Comparison of ENCODE assay signal across 9 cellular contexts in the genomic region with DNA sequence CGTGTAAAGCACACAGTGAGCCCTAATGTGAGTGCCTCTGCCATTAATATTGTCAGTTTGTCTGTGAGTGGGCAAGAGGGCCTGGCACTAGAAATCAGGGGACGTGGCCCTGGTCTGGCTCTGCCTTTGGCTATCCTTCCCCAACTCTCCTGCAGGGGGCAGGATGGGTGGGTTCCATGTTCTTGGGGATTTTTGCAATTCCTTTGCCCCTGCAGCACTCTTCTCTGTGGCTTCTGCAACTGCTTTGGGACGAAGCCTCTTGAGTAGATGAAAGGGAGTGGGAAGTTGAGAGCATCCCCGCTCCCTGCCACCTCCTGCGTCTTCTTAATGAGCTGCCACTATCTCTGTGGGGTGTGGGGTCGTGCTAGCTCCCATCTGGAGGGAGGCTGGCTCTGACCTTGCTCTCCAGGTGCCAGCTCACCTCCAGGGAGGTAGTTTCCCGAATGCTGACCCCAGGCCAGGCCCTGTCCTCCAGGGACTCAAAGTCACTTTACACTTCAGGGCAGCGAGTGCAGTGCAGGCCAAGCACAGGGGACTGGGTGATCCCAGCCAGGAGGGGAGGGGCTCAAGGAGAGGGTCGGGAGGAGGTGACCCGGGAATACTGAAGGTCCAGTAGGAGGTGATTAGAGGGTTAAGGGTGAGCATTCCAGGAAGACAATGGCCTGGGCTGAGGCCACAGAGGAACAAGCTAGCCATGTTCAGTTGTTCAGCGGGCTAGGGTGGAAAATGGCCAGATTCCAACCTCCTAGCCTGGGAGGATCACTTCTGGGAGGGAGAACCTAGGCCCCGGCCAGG.
DNase-seq lines count a peak whose midpoint lies in the region; ATAC-seq, FAIRE-seq and TF ChIP-seq lines count a peak whose summit lies in the region.
"Had no signal": no experiment of that assay in that cellular context is flagged by ENCODE, and none has a peak within 500 bp of the region (broad histone marks: within the 10 kb centered on the region; RNA-seq: fewer than 3 reads in every experiment).

No MANE protein-coding gene starts in this region.

- no peaks in the 10 kb centered on the region for H3K27me3 ChIP-seq in kidney epithelial cell (ENCODE audit: control insufficient read depth, insufficient read depth, low read length)

- in situ Hi-C loops in GM13976 (cut with MboI; ENCODE audit: low sequenced_read_pairs, unreplicated experiment): loop anchor here (10.0 to 25.0 kb wide), 2 partner anchors 120 to 707 kb away; a partner anchor contains a TSS

- ATAC-seq in activated CD8-positive, alpha-beta T cell treated with anti-CD3 and anti-CD28 coated beads for 36 hours: no peak
- ATAC-seq in HG02870 (IDR thresholded peaks at IDR 0.05; ENCODE audit: unreplicated experiment): no peak

- H3K9me3 ChIP-seq in kidney (ENCODE audit: control insufficient read depth in 1 of 2, low read length in 2 of 2): peaks cover 0 to 3% of the 10 kb centered on the region in 2 donors

- no peak overlapping the region for H3K27ac Mint-ChIP-seq in activated CD8-positive, alpha-beta T cell treated with anti-CD3 and anti-CD28 coated beads for 36 hours
- H3K27ac Mint-ChIP-seq: naive B cell had no signal

- no peaks in the 10 kb centered on the region for H3K36me3 ChIP-seq in kidney epithelial cell (ENCODE audit: control insufficient read depth, insufficient read depth, low read length)
- H3K36me3 ChIP-seq in kidney (ENCODE audit: control insufficient read depth in 1 of 2, insufficient read depth in 2 of 2, low read length in 2 of 2): no peaks in the 10 kb centered on the region

- DNase-seq in CD1c-positive myeloid dendritic cell (ENCODE audit: extremely low spot score): peak; percentile 7
- peak; percentile 42 for DNase-seq in GM13976 (ENCODE audit: low spot score)
- DNase-seq in activated CD8-positive, alpha-beta T cell treated with anti-CD3 and anti-CD28 coated beads for 36 hours: peak; percentile 20
- DNase-seq in kidney epithelial cell (ENCODE audit: low read depth): no peak
- no peak for DNase-seq in kidney
- DNase-seq in GM12891 (ENCODE audit: insufficient read length, low spot score): no peak
- DNase-seq: naive B cell, NCI-H510A had no signal

- CTCF ChIA-PET in activated CD8-positive, alpha-beta T cell treated with anti-CD3 and anti-CD28 coated beads for 36 hours (lab: Charles Lee): interaction anchor here (0.7 to 4.6 kb wide), 12 partner anchors 11 to 148 kb away, joined by 3 to 36 read pairs (median 4); a partner anchor contains a TSS

- intact Hi-C loops in activated CD8-positive, alpha-beta T cell treated with anti-CD3 and anti-CD28 coated beads for 36 hours (cut with micrococcal nuclease): loop anchor here (5.0 kb wide), 1 partner anchor 113 kb away; no protein-coding TSS in a partner anchor
- intact Hi-C loops in kidney (cut with DNase I): no loop called here

- H3K9ac ChIP-seq in kidney (ENCODE audit: low read length in 2 of 2): no peak overlapping the region

- H3K4me3 ChIP-seq in kidney epithelial cell (ENCODE audit: low read depth, low read length) (no peak overlapping the region), kidney (ENCODE audit: low read length in 2 of 2) (no peak overlapping the region)

- no peaks in the 10 kb centered on the region for H3K4me1 Mint-ChIP-seq in activated CD8-positive, alpha-beta T cell treated with anti-CD3 and anti-CD28 coated beads for 36 hours (ENCODE audit: low read depth)
- H3K4me1 Mint-ChIP-seq: naive B cell had no signal

- TF ChIP-seq POLR2A in GM12891 (IDR thresholded peaks at IDR 0.05; ENCODE audit: low read depth, low read length): no peak

- TF ChIP-seq CTCF in GM13976 (IDR thresholded peaks at IDR 0.05; ENCODE audit: borderline replicate concordance, control extremely low read depth, extremely low read depth, insufficient read depth, missing control alignments) (peak; percentile 14), kidney epithelial cell (IDR thresholded peaks at IDR 0.05; ENCODE audit: insufficient read depth, low read length, poor library complexity, severe bottlenecking) (peak; percentile 36), kidney (IDR thresholded peaks at IDR 0.05; ENCODE audit: borderline replicate concordance, extremely low read depth, insufficient read depth) (no peak)
- peak; percentile 28 for TF ChIP-seq CTCF in activated CD8-positive, alpha-beta T cell treated with anti-CD3 and anti-CD28 coated beads for 36 hours (IDR thresholded peaks at IDR 0.05)

- peaks cover 9% of the 10 kb centered on the region for H3K27me3 Mint-ChIP-seq in activated CD8-positive, alpha-beta T cell treated with anti-CD3 and anti-CD28 coated beads for 36 hours

- H3K4me1 ChIP-seq in kidney (ENCODE audit: control insufficient read depth in 1 of 2, insufficient read depth in 1 of 2, low read depth in 1 of 2, low read length in 2 of 2): no peaks in the 10 kb centered on the region

- H3K9me3 Mint-ChIP-seq in activated CD8-positive, alpha-beta T cell treated with anti-CD3 and anti-CD28 coated beads for 36 hours: peaks cover 6% of the 10 kb centered on the region

- no peak overlapping the region for H3K4me3 Mint-ChIP-seq in activated CD8-positive, alpha-beta T cell treated with anti-CD3 and anti-CD28 coated beads for 36 hours

- FAIRE-seq in kidney (lab: Jason Lieb, UNC): no peak
- no peak for FAIRE-seq in GM12891 (lab: Jason Lieb, UNC)

- H3K36me3 Mint-ChIP-seq in activated CD8-positive, alpha-beta T cell treated with anti-CD3 and anti-CD28 coated beads for 36 hours (ENCODE audit: low read depth): no peaks in the 10 kb centered on the region
- H3K36me3 Mint-ChIP-seq: naive B cell had no signal

- POLR2A ChIA-PET in activated CD8-positive, alpha-beta T cell treated with anti-CD3 and anti-CD28 coated beads for 36 hours (lab: Charles Lee): no interaction called here

- no peak overlapping the region for H3K27ac ChIP-seq in kidney (ENCODE audit: low read depth in 2 of 2, low read length in 2 of 2)

TF ChIP-seq in GM12891, 5 proteins besides CTCF, POLR2A, EP300 and RAD21:
- TF ChIP-seq SPI1 (IDR thresholded peaks at IDR 0.05; ENCODE audit: low read depth, low read length) (no peak), PAX5 (IDR thresholded peaks at IDR 0.05; ENCODE audit: insufficient read depth, low read length, severe bottlenecking) (no peak), TAF1 (IDR thresholded peaks at IDR 0.05; ENCODE audit: low read depth, low read length) (no peak), POLR2AphosphoS5 (IDR thresholded peaks at IDR 0.05; ENCODE audit: low read depth, low read length) (no peak), POU2F2 (IDR thresholded peaks at IDR 0.05; ENCODE audit: low read depth, low read length) (no peak)

Comparison
In these comparisons a context has a peak if more than half of its experiments do, and no peak if none do; other contexts are left out.
1. DNase-seq: peak in CD1c-positive myeloid dendritic cell (single experiment), GM13976 (single experiment) and activated CD8-positive, alpha-beta T cell treated with anti-CD3 and anti-CD28 coated beads for 36 hours (single experiment); none in kidney epithelial cell (single experiment), kidney (single experiment) and GM12891 (single experiment).